Comparison of ENCODE assay signal across 11 cellular contexts in the genomic region with DNA sequence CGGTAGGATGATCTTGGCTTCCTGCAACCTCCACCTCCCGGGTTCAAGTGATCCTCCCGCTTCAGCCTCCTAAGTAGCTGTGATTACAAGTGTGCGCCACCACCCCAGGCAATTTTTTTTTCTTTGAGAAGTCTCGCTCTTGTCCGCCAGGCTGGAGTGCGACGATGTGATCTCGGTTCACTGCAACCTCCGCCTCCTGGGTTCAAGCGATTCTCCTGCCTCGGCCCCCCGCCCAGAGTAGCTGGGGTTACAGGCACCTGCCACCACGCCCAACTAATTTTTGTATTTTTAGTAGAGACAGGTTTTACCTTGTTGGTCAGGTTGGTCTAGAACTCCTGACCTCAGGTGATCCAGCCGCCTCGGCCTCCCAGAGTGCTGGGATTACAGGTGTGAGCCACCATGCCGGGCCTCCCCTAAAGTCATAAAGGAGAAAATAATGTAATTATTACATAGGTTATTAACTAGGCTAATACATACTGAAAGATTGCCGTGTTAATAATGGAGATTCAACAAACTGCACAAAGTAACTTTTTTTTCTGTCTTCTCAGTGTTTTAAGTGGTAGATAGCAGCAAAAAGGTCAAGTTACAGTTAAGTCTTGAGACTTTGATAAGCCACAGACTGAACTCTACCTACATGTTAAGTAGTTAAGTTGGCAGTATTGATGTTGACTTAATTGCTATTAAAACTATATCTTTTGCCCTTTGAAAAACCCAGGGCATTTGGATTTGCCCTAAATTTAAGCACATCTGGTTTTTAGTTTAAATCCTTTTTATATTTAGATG. TPM values are rescaled to one million over a fixed set of nuclear protein-coding genes. Genes with fewer than 3 reads are reported as not detected.
A peak's percentile ranks its signal among the peaks of the same experiment; 100 is the strongest.
DNase-seq lines count a peak whose midpoint lies in the region; ATAC-seq, FAIRE-seq and TF ChIP-seq lines count a peak whose summit lies in the region.
"Had no signal": no experiment of that assay in that cellular context is flagged by ENCODE, and none has a peak within 500 bp of the region (broad histone marks: within the 10 kb centered on the region; RNA-seq: fewer than 3 reads in every experiment).

No MANE protein-coding gene starts in this region.

- H4K20me1 ChIP-seq in PC-9 (ENCODE audit: insufficient read depth), result peaks cover 69% of the 10 kb centered on the region
- H4K20me1 ChIP-seq in endothelial cell of umbilical vein (replicated peaks; ENCODE audit: control insufficient read depth, extremely low read depth, insufficient read depth, low read length), result peaks cover 20% of the 10 kb centered on the region

- peaks cover 39% of the 10 kb centered on the region for H3K36me3 Mint-ChIP-seq in activated CD4-positive, alpha-beta T cell treated with anti-CD3 and anti-CD28 coated beads, Interleukin-2, amount 10 ng/mL, durations not matched to agents 24 days and 14 days (ENCODE audit: low read depth)
- peaks cover 49% of the 10 kb centered on the region for H3K36me3 Mint-ChIP-seq in activated CD4-positive, alpha-beta memory T cell treated with anti-CD3 and anti-CD28 coated beads, Interleukin-2, amount 10 ng/mL, durations not matched to agents 7 days and 5 days (ENCODE audit: low read depth)

- no peak for FAIRE-seq in endothelial cell of umbilical vein (lab: Jason Lieb, UNC)

- H3K9me3 ChIP-seq in PC-9 (ENCODE audit: insufficient read depth, low read depth) (no peaks in the 10 kb centered on the region), endothelial cell of umbilical vein (replicated peaks; ENCODE audit: control insufficient read depth, insufficient read depth, low read length) (no peaks in the 10 kb centered on the region), skeletal muscle satellite cell (replicated peaks; ENCODE audit: low read length) (no peaks in the 10 kb centered on the region), WERI-Rb-1 (ENCODE audit: severe bottlenecking) (no peaks in the 10 kb centered on the region)

- H3K4me1 ChIP-seq in PC-9 (replicated peaks; ENCODE audit: insufficient read depth) (peaks cover 39% of the 10 kb centered on the region), endothelial cell of umbilical vein (ENCODE audit: control insufficient read depth, extremely low read depth, insufficient read depth, low read length) (peaks cover 46% of the 10 kb centered on the region), skeletal muscle satellite cell (ENCODE audit: control insufficient read depth, insufficient read depth, low read length) (peaks cover 30% of the 10 kb centered on the region)

- H2AFZ ChIP-seq in PC-9 (no peak overlapping the region), endothelial cell of umbilical vein (ENCODE audit: low read depth, low read length) (no peak overlapping the region)

- no peak for TF ChIP-seq CTCF in PC-9 (conservative IDR thresholded peaks at IDR 0.05)
- TF ChIP-seq CTCF in endothelial cell of umbilical vein (IDR thresholded peaks at IDR 0.05; ENCODE audit: extremely low read depth in 1 of 2, insufficient read depth in 1 of 2, low read depth in 1 of 2, low read length in 2 of 2), result no peak
- no peak for TF ChIP-seq CTCF in WERI-Rb-1 (IDR thresholded peaks at IDR 0.05; ENCODE audit: low read depth, low read length)

- BruUV-seq in PC-9 (replicated peaks; lab: Mats Ljungman, UMichigan) (no TSS peak), endothelial cell of umbilical vein (replicated peaks; lab: Mats Ljungman, UMichigan) (no TSS peak)

- CTCF ChIA-PET in PC-9 (lab: Charles Lee), result no interaction called here
- CTCF ChIA-PET in endothelial cell of umbilical vein (lab: Charles Lee), result interaction anchor here (1.7 to 2.2 kb wide), 2 partner anchors 13 to 20 kb away, joined by 4 to 5 read pairs; no protein-coding TSS in a partner anchor
- CTCF ChIA-PET in activated CD4-positive, alpha-beta memory T cell treated with anti-CD3 and anti-CD28 coated beads, Interleukin-2, amount 10 ng/mL, durations not matched to agents 7 days and 5 days (lab: Charles Lee), result interaction anchor here (2.0 kb wide), 1 partner anchor 9 kb away, joined by 5 read pairs; no protein-coding TSS in a partner anchor

- no peak for ATAC-seq in HG03460 (IDR thresholded peaks at IDR 0.05; ENCODE audit: unreplicated experiment)

- H3K27ac Mint-ChIP-seq in activated CD4-positive, alpha-beta T cell treated with anti-CD3 and anti-CD28 coated beads, Interleukin-2, amount 10 ng/mL, durations not matched to agents 24 days and 14 days, result no peak overlapping the region
- no peak overlapping the region for H3K27ac Mint-ChIP-seq in activated CD4-positive, alpha-beta memory T cell treated with anti-CD3 and anti-CD28 coated beads, Interleukin-2, amount 10 ng/mL, durations not matched to agents 7 days and 5 days

- H3K4me1 Mint-ChIP-seq in activated CD4-positive, alpha-beta T cell treated with anti-CD3 and anti-CD28 coated beads, Interleukin-2, amount 10 ng/mL, durations not matched to agents 24 days and 14 days, result peaks cover 31% of the 10 kb centered on the region
- peaks cover 45% of the 10 kb centered on the region for H3K4me1 Mint-ChIP-seq in activated CD4-positive, alpha-beta memory T cell treated with anti-CD3 and anti-CD28 coated beads, Interleukin-2, amount 10 ng/mL, durations not matched to agents 7 days and 5 days

- no peak for DNase-seq in activated CD4-positive, alpha-beta T cell treated with anti-CD3 and anti-CD28 coated beads, Interleukin-2, amount 10 ng/mL, durations not matched to agents 24 days and 14 days
- no peak for DNase-seq in activated CD4-positive, alpha-beta T cell treated with anti-CD3 and anti-CD28 coated beads for 4 hours
- no peak for DNase-seq in PC-9
- no peak for DNase-seq in endothelial cell of umbilical vein (ENCODE audit: low read depth, low spot score)
- DNase-seq in activated CD4-positive, alpha-beta memory T cell treated with anti-CD3 and anti-CD28 coated beads, Interleukin-2, amount 10 ng/mL, durations not matched to agents 7 days and 5 days, result no peak
- no peak for DNase-seq in WERI-Rb-1
- DNase-seq: dorsolateral prefrontal cortex; NCI-H2227 treated with DMSO at 0.1 percent for 48 hours; stimulated activated CD4-positive, alpha-beta T cell treated with anti-CD3 and anti-CD28 coated beads, Interleukin-2, amount 100 ng/mL, for 24 hours had no signal

- no peaks in the 10 kb centered on the region for H3K9me3 Mint-ChIP-seq in activated CD4-positive, alpha-beta T cell treated with anti-CD3 and anti-CD28 coated beads, Interleukin-2, amount 10 ng/mL, durations not matched to agents 24 days and 14 days
- H3K9me3 Mint-ChIP-seq in activated CD4-positive, alpha-beta memory T cell treated with anti-CD3 and anti-CD28 coated beads, Interleukin-2, amount 10 ng/mL, durations not matched to agents 7 days and 5 days, result no peaks in the 10 kb centered on the region

- no peaks in the 10 kb centered on the region for H3K9me1 ChIP-seq in endothelial cell of umbilical vein (replicated peaks; ENCODE audit: control insufficient read depth, extremely low read depth, insufficient read depth, low read length)

- H3K4me2 ChIP-seq in PC-9, result peak overlapping the region; percentile 86
- H3K4me2 ChIP-seq in endothelial cell of umbilical vein (ENCODE audit: insufficient read depth, low read length), result peak overlapping the region; percentile 32
- peak overlapping the region; percentile 89 for H3K4me2 ChIP-seq in skeletal muscle satellite cell (ENCODE audit: low read length)

- peaks cover 49% of the 10 kb centered on the region for H3K36me3 ChIP-seq in PC-9 (ENCODE audit: low read depth)
- H3K36me3 ChIP-seq in endothelial cell of umbilical vein (ENCODE audit: control insufficient read depth in 2 of 2, extremely low read depth in 1 of 2, insufficient read depth in 2 of 2, low read length in 2 of 2), result peaks cover 0 to 8% of the 10 kb centered on the region in 2 experiments
- H3K36me3 ChIP-seq in skeletal muscle satellite cell (ENCODE audit: insufficient read depth, low read length), result peaks cover 21% of the 10 kb centered on the region
- peaks cover 78% of the 10 kb centered on the region for H3K36me3 ChIP-seq in WERI-Rb-1

- peaks cover 83% of the 10 kb centered on the region for H3K79me2 ChIP-seq in PC-9 (ENCODE audit: low read depth)
- H3K79me2 ChIP-seq in endothelial cell of umbilical vein (ENCODE audit: control insufficient read depth, insufficient read depth, low read length), result peaks cover 83% of the 10 kb centered on the region

- H3K27me3 ChIP-seq in PC-9 (ENCODE audit: insufficient read depth, low read depth) (no peaks in the 10 kb centered on the region), endothelial cell of umbilical vein (ENCODE audit: control insufficient read depth in 2 of 2, insufficient read depth in 2 of 2, low read length in 2 of 2) (no peaks in the 10 kb centered on the region), skeletal muscle satellite cell (ENCODE audit: control insufficient read depth, insufficient read depth, low read length) (no peaks in the 10 kb centered on the region), WERI-Rb-1 (ENCODE audit: insufficient read depth, low read depth, severe bottlenecking) (no peaks in the 10 kb centered on the region)
- H3K27me3 ChIP-seq: dorsolateral prefrontal cortex had no signal

- peaks cover 36% of the 10 kb centered on the region for H3F3A ChIP-seq in PC-9 (ENCODE audit: insufficient read depth, low read depth)

- peak overlapping the region; percentile 12; the same call in 1 of the 2 replicates for H3K27ac ChIP-seq in PC-9
- H3K27ac ChIP-seq in endothelial cell of umbilical vein (ENCODE audit: insufficient read depth, low read depth, low read length), result no peak overlapping the region
- H3K27ac ChIP-seq in WERI-Rb-1, result no peak overlapping the region

- dilution Hi-C loops in endothelial cell of umbilical vein (cut with MboI; ENCODE audit: extremely low pct_ligation_motif_present, low sequenced_read_pairs), result no loop called here

- H3K9ac ChIP-seq in endothelial cell of umbilical vein (replicated peaks; ENCODE audit: extremely low read depth, insufficient read depth, low read length) (no peak overlapping the region), skeletal muscle satellite cell (ENCODE audit: low read depth, low read length) (no peak overlapping the region)

- no peak for TF ChIP-seq POLR2A in endothelial cell of umbilical vein (IDR thresholded peaks at IDR 0.05; ENCODE audit: low read depth, low read length)

- POLR2A ChIA-PET in PC-9 (lab: Charles Lee; ENCODE audit: unreplicated experiment) (interaction anchor here (0.7 kb wide), 1 partner anchor 192 kb away, joined by 3 read pairs; no protein-coding TSS in a partner anchor), endothelial cell of umbilical vein (lab: Charles Lee) (no interaction called here)
- POLR2A ChIA-PET in activated CD4-positive, alpha-beta memory T cell treated with anti-CD3 and anti-CD28 coated beads, Interleukin-2, amount 10 ng/mL, durations not matched to agents 7 days and 5 days (lab: Charles Lee), result interaction anchor here (1.1 to 1.3 kb wide), 2 partner anchors 9 to 1093 kb away, joined by 3 to 4 read pairs; no protein-coding TSS in a partner anchor

- no peaks in the 10 kb centered on the region for H3K27me3 Mint-ChIP-seq in activated CD4-positive, alpha-beta T cell treated with anti-CD3 and anti-CD28 coated beads, Interleukin-2, amount 10 ng/mL, durations not matched to agents 24 days and 14 days
- H3K27me3 Mint-ChIP-seq in activated CD4-positive, alpha-beta memory T cell treated with anti-CD3 and anti-CD28 coated beads, Interleukin-2, amount 10 ng/mL, durations not matched to agents 7 days and 5 days, result no peaks in the 10 kb centered on the region

- peak overlapping the region; percentile 62 for H3K4me3 Mint-ChIP-seq in activated CD4-positive, alpha-beta T cell treated with anti-CD3 and anti-CD28 coated beads, Interleukin-2, amount 10 ng/mL, durations not matched to agents 24 days and 14 days
- no peak overlapping the region for H3K4me3 Mint-ChIP-seq in activated CD4-positive, alpha-beta memory T cell treated with anti-CD3 and anti-CD28 coated beads, Interleukin-2, amount 10 ng/mL, durations not matched to agents 7 days and 5 days

- H3K4me3 ChIP-seq in PC-9, result peak overlapping the region; percentile 72; the same call in 1 of the 2 replicates
- H3K4me3 ChIP-seq in endothelial cell of umbilical vein (replicated peaks in 1 of 3; ENCODE audit: insufficient read depth in 1 of 3, low read depth in 1 of 3, low read length in 3 of 3), result peak overlapping the region in 1 of 3 experiments; percentile 25
- no peak overlapping the region for H3K4me3 ChIP-seq in skeletal muscle satellite cell (ENCODE audit: low read length)
- no peak overlapping the region for H3K4me3 ChIP-seq in WERI-Rb-1 (ENCODE audit: low read depth, low read length)

- H3K9me2 ChIP-seq in PC-9 (ENCODE audit: insufficient read depth), result no peaks in the 10 kb centered on the region

- intact Hi-C loops in activated CD4-positive, alpha-beta T cell treated with anti-CD3 and anti-CD28 coated beads, Interleukin-2, amount 10 ng/mL, durations not matched to agents 24 days and 14 days (cut with micrococcal nuclease), result no loop called here
- intact Hi-C loops in PC-9 (cut with micrococcal nuclease; ENCODE audit: unreplicated experiment), result no loop called here
- intact Hi-C loops in endothelial cell of umbilical vein (cut with micrococcal nuclease), result no loop called here

RNA-seq across cellular contexts. Expression of a gene that starts 3.9 kb away (rescaled TPM):
- 318 and 321 TPM in 2 replicates for total RNA-seq in activated CD4-positive, alpha-beta T cell treated with anti-CD3 and anti-CD28 coated beads, Interleukin-2, amount 10 ng/mL, durations not matched to agents 24 days and 14 days
- 258 and 289 TPM in 2 replicates for total RNA-seq in PC-9 (2021)
- total RNA-seq in endothelial cell of umbilical vein, result 240 and 279 TPM in 2 replicates
- polyA plus RNA-seq in endothelial cell of umbilical vein, result 118 and 138 TPM in 2 replicates
- polyA plus RNA-seq in endothelial cell of umbilical vein (2011; cell fraction: cytosol; rRNA removed), result 127 and 137 TPM in 2 replicates
- 142 and 143 TPM in 2 replicates for polyA plus RNA-seq in endothelial cell of umbilical vein (2011; cell fraction: nucleus; rRNA removed)
- polyA plus RNA-seq in endothelial cell of umbilical vein (2012), result 150 and 208 TPM in 2 replicates
- polyA minus RNA-seq in endothelial cell of umbilical vein, result 354 and 411 TPM in 2 replicates
- 216 TPM for polyA minus RNA-seq in endothelial cell of umbilical vein (2011; cell fraction: cytosol; rRNA and poly(A)+ RNA removed)
- 185 and 228 TPM in 2 replicates for polyA minus RNA-seq in endothelial cell of umbilical vein (2011; cell fraction: nucleus; rRNA and poly(A)+ RNA removed)
- 201 and 213 TPM in 2 replicates for total RNA-seq in skeletal muscle satellite cell (2012; rRNA removed)
- 100 to 1,000 TPM; 191 to 200 TPM for total RNA-seq in activated CD4-positive, alpha-beta memory T cell treated with anti-CD3 and anti-CD28 coated beads, Interleukin-2, amount 10 ng/mL, durations not matched to agents 7 days and 5 days

RNA-seq across cellular contexts. Expression of a gene that starts 50.0 kb away (rescaled TPM):
- total RNA-seq in activated CD4-positive, alpha-beta T cell treated with anti-CD3 and anti-CD28 coated beads, Interleukin-2, amount 10 ng/mL, durations not matched to agents 24 days and 14 days, result 162 and 169 TPM in 2 replicates
- total RNA-seq in PC-9 (2021) (53.2 and 62.3 TPM in 2 replicates), endothelial cell of umbilical vein (54.9 and 57.6 TPM in 2 replicates)
- polyA plus RNA-seq in endothelial cell of umbilical vein, result 32.0 and 33.6 TPM in 2 replicates
- 24.8 and 32.2 TPM in 2 replicates for polyA plus RNA-seq in endothelial cell of umbilical vein (2011; cell fraction: cytosol; rRNA removed)
- 64.4 and 66.9 TPM in 2 replicates for polyA plus RNA-seq in endothelial cell of umbilical vein (2011; cell fraction: nucleus; rRNA removed)
- polyA plus RNA-seq in endothelial cell of umbilical vein (2012), result 37.2 and 46.0 TPM in 2 replicates
- polyA minus RNA-seq in endothelial cell of umbilical vein, result 56.2 and 58.4 TPM in 2 replicates
- polyA minus RNA-seq in endothelial cell of umbilical vein (2011; cell fraction: cytosol; rRNA and poly(A)+ RNA removed), result 72.7 TPM
- 38.5 and 49.7 TPM in 2 replicates for polyA minus RNA-seq in endothelial cell of umbilical vein (2011; cell fraction: nucleus; rRNA and poly(A)+ RNA removed)
- total RNA-seq in skeletal muscle satellite cell (2012; rRNA removed), result 47.4 and 50.5 TPM in 2 replicates
- total RNA-seq in activated CD4-positive, alpha-beta memory T cell treated with anti-CD3 and anti-CD28 coated beads, Interleukin-2, amount 10 ng/mL, durations not matched to agents 7 days and 5 days, result 10 to 100 TPM; 52.9 to 57.8 TPM

Comparison
In these comparisons a context has a peak if more than half of its experiments do, and no peak if none do; other contexts are left out.
1. H3K4me2 ChIP-seq: peak in every context shown above with its lines; median percentile 89 in skeletal muscle satellite cell; 86 in PC-9; 32 in endothelial cell of umbilical vein.